25 cellular contexts compared by ENCODE assay signal in the genomic region with DNA sequence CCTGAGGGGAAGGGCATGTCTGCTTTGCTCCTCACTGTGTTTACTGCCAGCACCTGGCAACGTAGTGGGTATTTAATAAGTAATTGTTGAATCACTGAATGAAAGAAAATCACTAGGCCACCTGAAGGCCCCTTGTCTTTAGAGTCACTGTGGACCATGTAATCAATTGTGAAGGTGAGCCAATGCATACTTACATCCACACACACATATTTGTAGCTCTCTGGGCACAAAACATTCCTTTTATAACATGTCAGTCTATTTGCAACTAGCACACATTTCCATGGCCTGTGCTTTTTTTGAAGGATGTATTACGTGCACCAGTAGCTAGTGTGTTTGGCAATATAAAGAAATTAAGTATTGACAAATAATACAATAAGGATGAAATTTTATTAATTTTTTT. TPM values are rescaled to one million over a fixed set of nuclear protein-coding genes. Genes with fewer than 3 reads are reported as not detected.
DNase-seq lines count a peak whose midpoint lies in the region; ATAC-seq, FAIRE-seq and TF ChIP-seq lines count a peak whose summit lies in the region.
"Had no signal": no experiment of that assay in that cellular context is flagged by ENCODE, and none has a peak within 500 bp of the region (broad histone marks: within the 10 kb centered on the region; RNA-seq: fewer than 3 reads in every experiment).

No MANE protein-coding gene starts in this region.

- CTCF ChIA-PET in endothelial cell of umbilical vein (lab: Charles Lee): interaction anchor here (2.9 to 3.2 kb wide), 2 partner anchors 11 to 90 kb away, joined by 12 read pairs; no protein-coding TSS in a partner anchor

- H3K36me3 ChIP-seq in right atrium auricular region (no peaks in the 10 kb centered on the region), endothelial cell of umbilical vein (ENCODE audit: control insufficient read depth in 2 of 2, extremely low read depth in 1 of 2, insufficient read depth in 2 of 2, low read length in 2 of 2) (no peaks in the 10 kb centered on the region), rectal smooth muscle tissue (ENCODE audit: control insufficient read depth, insufficient read depth, low read length) (no peaks in the 10 kb centered on the region), mesenchymal stem cell (ENCODE audit: control insufficient read depth in 1 of 2, insufficient read depth in 2 of 2, low read depth in 1 of 2, low read length in 2 of 2) (peaks cover 2 to 6% of the 10 kb centered on the region in 2 experiments)
- H3K36me3 ChIP-seq: BLaER1 had no signal

- no peak overlapping the region for H3K4ac ChIP-seq in mesenchymal stem cell (ENCODE audit: low read depth in 1 of 2, low read length in 2 of 2)

- H2AK5ac ChIP-seq in mesenchymal stem cell (ENCODE audit: low read length, severe bottlenecking): no peak overlapping the region

- no peak for TF ChIP-seq CTCF in right atrium auricular region (IDR thresholded peaks at IDR 0.05)
- no peak for TF ChIP-seq CTCF in endothelial cell of umbilical vein (IDR thresholded peaks at IDR 0.05; ENCODE audit: extremely low read depth in 1 of 2, insufficient read depth in 1 of 2, low read depth in 1 of 2, low read length in 2 of 2)

- no CpG with 5 or more reads among the region's 2 CpGs for WGBS in mesenchymal stem cell

- no peaks in the 10 kb centered on the region for H3K9me3 ChIP-seq in right atrium auricular region
- no peaks in the 10 kb centered on the region for H3K9me3 ChIP-seq in endothelial cell of umbilical vein (replicated peaks; ENCODE audit: control insufficient read depth, insufficient read depth, low read length)
- no peaks in the 10 kb centered on the region for H3K9me3 ChIP-seq in mesenchymal stem cell (ENCODE audit: control insufficient read depth, low read length)
- H3K9me3 ChIP-seq: mucosa of descending colon had no signal

- ATAC-seq in Right ventricle myocardium superior (ENCODE audit: poor library complexity): no peak
- ATAC-seq in GM18502 (IDR thresholded peaks at IDR 0.05; ENCODE audit: poor library complexity, unreplicated experiment): no peak
- ATAC-seq: activated CD8-positive, alpha-beta memory T cell treated with anti-CD3 and anti-CD28 coated beads, Interleukin-2, amount 10 ng/mL, durations not matched to agents 7 days and 5 days; left lobe of liver had no signal

- in situ Hi-C loops in KBM-7 (cut with MboI; ENCODE audit: low pct_unique_long_range_greater_than_20kb, low sequenced_read_pairs): no loop called here

- no peak for FAIRE-seq in endothelial cell of umbilical vein (lab: Jason Lieb, UNC)
- FAIRE-seq: endometrium, urothelium cell line had no signal

- H3K4me1 ChIP-seq in right atrium auricular region: peaks cover 0 to 48% of the 10 kb centered on the region in 2 donors
- peaks cover 64% of the 10 kb centered on the region for H3K4me1 ChIP-seq in endothelial cell of umbilical vein (ENCODE audit: control insufficient read depth, extremely low read depth, insufficient read depth, low read length)
- peaks cover 16% of the 10 kb centered on the region for H3K4me1 ChIP-seq in rectal smooth muscle tissue (ENCODE audit: control insufficient read depth, insufficient read depth, low read length)
- H3K4me1 ChIP-seq in mesenchymal stem cell (ENCODE audit: control insufficient read depth, insufficient read depth, low read depth, low read length): peaks cover 15% of the 10 kb centered on the region

- POLR2A ChIA-PET in endothelial cell of umbilical vein (lab: Charles Lee): interaction anchor here (1.4 to 1.8 kb wide), 2 partner anchors 8 to 11 kb away, joined by 5 to 14 read pairs; no protein-coding TSS in a partner anchor

- DNase-seq in right atrium auricular region (ENCODE audit: low spot score) (no peak), Right ventricle myocardium superior (no peak), endothelial cell of umbilical vein (ENCODE audit: low read depth, low spot score) (no peak), occipital lobe (lab: John Stamatoyannopoulos, UW) (no peak), mesenchymal stem cell (no peak), KBM-7 (no peak)
- DNase-seq: ACHN; activated CD4-positive, alpha-beta T cell treated with anti-CD3 and anti-CD28 coated beads, Interleukin-2, amount 50 U/mL, for 1 hour; activated CD8-positive, alpha-beta memory T cell treated with anti-CD3 and anti-CD28 coated beads, Interleukin-2, amount 10 ng/mL, durations not matched to agents 7 days and 5 days; activated naive CD4-positive, alpha-beta T cell treated with anti-CD3 and anti-CD28 coated beads for 36 hours; DND-41; GOT3; mucosa of descending colon; NCI-H1694 treated with DMSO at 0.1 percent for 48 hours; NCI-H2171 treated with DMSO at 0.1 percent for 48 hours; NCI-H526; posterior cingulate gyrus; T-helper 9 cell had no signal

- H2BK5ac ChIP-seq in mesenchymal stem cell (ENCODE audit: low read depth, low read length, poor library complexity, severe bottlenecking): no peak overlapping the region

- H3K18ac ChIP-seq in mesenchymal stem cell (ENCODE audit: low read depth in 1 of 2, low read length in 2 of 2): peak overlapping the region in 1 of 2 experiments; percentile 21

- no TSS peak for BruUV-seq in endothelial cell of umbilical vein (replicated peaks; lab: Mats Ljungman, UMichigan)

- H4K91ac ChIP-seq in mesenchymal stem cell (ENCODE audit: low read length): no peak overlapping the region

- H3K27me3 ChIP-seq in right atrium auricular region: no peaks in the 10 kb centered on the region
- no peaks in the 10 kb centered on the region for H3K27me3 ChIP-seq in endothelial cell of umbilical vein (ENCODE audit: control insufficient read depth in 2 of 2, insufficient read depth in 2 of 2, low read length in 2 of 2)
- no peaks in the 10 kb centered on the region for H3K27me3 ChIP-seq in rectal smooth muscle tissue (ENCODE audit: control insufficient read depth, insufficient read depth, low read length)
- no peaks in the 10 kb centered on the region for H3K27me3 ChIP-seq in mesenchymal stem cell (ENCODE audit: control insufficient read depth in 1 of 2, insufficient read depth in 1 of 2, low read length in 2 of 2)
- H3K27me3 ChIP-seq: BLaER1 had no signal

- intact Hi-C loops in Right ventricle myocardium superior (cut with DNase I) (no loop called here), endothelial cell of umbilical vein (cut with micrococcal nuclease) (no loop called here)

- dilution Hi-C loops in endothelial cell of umbilical vein (cut with MboI; ENCODE audit: extremely low pct_ligation_motif_present, low sequenced_read_pairs): no loop called here

- H3K14ac ChIP-seq in mesenchymal stem cell (ENCODE audit: low read length in 2 of 2): no peak overlapping the region

- H2BK12ac ChIP-seq in mesenchymal stem cell (ENCODE audit: low read length in 2 of 2): no peak overlapping the region

- H4K20me1 ChIP-seq in endothelial cell of umbilical vein (replicated peaks; ENCODE audit: control insufficient read depth, extremely low read depth, insufficient read depth, low read length): no peaks in the 10 kb centered on the region
- H4K20me1 ChIP-seq: BLaER1 had no signal

- no peak for TF ChIP-seq POLR2A in endothelial cell of umbilical vein (IDR thresholded peaks at IDR 0.05; ENCODE audit: low read depth, low read length)

- no peak overlapping the region for H2BK120ac ChIP-seq in mesenchymal stem cell (ENCODE audit: low read depth, low read length)

- H3K4me2 ChIP-seq in endothelial cell of umbilical vein (ENCODE audit: insufficient read depth, low read length) (no peak overlapping the region), mesenchymal stem cell (ENCODE audit: low read length, poor library complexity, severe bottlenecking) (no peak overlapping the region)
- H3K4me2 ChIP-seq: BLaER1 had no signal

- H2AFZ ChIP-seq in endothelial cell of umbilical vein (ENCODE audit: low read depth, low read length) (no peak overlapping the region), mesenchymal stem cell (ENCODE audit: low read depth, low read length) (no peak overlapping the region)

- no peak overlapping the region for H4K8ac ChIP-seq in mesenchymal stem cell (ENCODE audit: low read length)

- peaks cover 13% of the 10 kb centered on the region for H3K79me1 ChIP-seq in mesenchymal stem cell (replicated peaks; ENCODE audit: low read length, poor library complexity, severe bottlenecking)

- peaks cover 75% of the 10 kb centered on the region for H3K79me2 ChIP-seq in endothelial cell of umbilical vein (ENCODE audit: control insufficient read depth, insufficient read depth, low read length)

- no peak overlapping the region for H3K23ac ChIP-seq in mesenchymal stem cell (ENCODE audit: low read length in 2 of 2)

- H2BK15ac ChIP-seq in mesenchymal stem cell (ENCODE audit: low read depth, poor library complexity, severe bottlenecking): no peak overlapping the region

- H3K27ac ChIP-seq in right atrium auricular region (peak overlapping the region; percentile 67 to 69), endothelial cell of umbilical vein (ENCODE audit: insufficient read depth, low read depth, low read length) (peak overlapping the region; percentile 30), rectal smooth muscle tissue (ENCODE audit: low read depth, low read length) (peak overlapping the region; percentile 17), mesenchymal stem cell (ENCODE audit: low read length, poor library complexity, severe bottlenecking) (no peak overlapping the region)
- H3K27ac ChIP-seq: BLaER1 had no signal

- H3K9ac ChIP-seq in endothelial cell of umbilical vein (replicated peaks; ENCODE audit: extremely low read depth, insufficient read depth, low read length) (peak overlapping the region; percentile 22), rectal smooth muscle tissue (ENCODE audit: low read length) (no peak overlapping the region), mesenchymal stem cell (ENCODE audit: low read length) (no peak overlapping the region)
- H3K9ac ChIP-seq: BLaER1 had no signal

- H3K4me3 ChIP-seq in right atrium auricular region (no peak overlapping the region), endothelial cell of umbilical vein (replicated peaks in 1 of 3; ENCODE audit: insufficient read depth in 1 of 3, low read depth in 1 of 3, low read length in 3 of 3) (no peak overlapping the region), rectal smooth muscle tissue (ENCODE audit: low read length) (peak overlapping the region; percentile 15), mesenchymal stem cell (ENCODE audit: insufficient read depth in 1 of 2, low read depth in 1 of 2, low read length in 2 of 2) (no peak overlapping the region)
- H3K4me3 ChIP-seq: BLaER1, mucosa of descending colon had no signal

- H3K9me1 ChIP-seq in endothelial cell of umbilical vein (replicated peaks; ENCODE audit: control insufficient read depth, extremely low read depth, insufficient read depth, low read length): no peaks in the 10 kb centered on the region

RNA-seq across cellular contexts. Expression of a gene that starts 11.2 kb away (rescaled TPM):
- total RNA-seq in right atrium auricular region (10 to 100 TPM in 1 of 2 donors, 1 to 10 TPM in 1; 6.0 to 13.0 TPM), Right ventricle myocardium superior (5.9 TPM), endothelial cell of umbilical vein (86.5 and 100 TPM in 2 replicates), occipital lobe (2.5 TPM)
- 42.7 and 49.3 TPM in 2 replicates for polyA plus RNA-seq in endothelial cell of umbilical vein
- 32.7 and 33.4 TPM in 2 replicates for polyA plus RNA-seq in endothelial cell of umbilical vein (2011; cell fraction: cytosol; rRNA removed)
- polyA plus RNA-seq in endothelial cell of umbilical vein (2011; cell fraction: nucleus; rRNA removed): 82.2 and 90.1 TPM in 2 replicates
- 17.7 and 27.5 TPM in 2 replicates for polyA plus RNA-seq in endothelial cell of umbilical vein (2012)
- 164 and 167 TPM in 2 replicates for polyA minus RNA-seq in endothelial cell of umbilical vein
- 0.72 TPM for polyA minus RNA-seq in endothelial cell of umbilical vein (2011; cell fraction: cytosol; rRNA and poly(A)+ RNA removed)
- 135 and 183 TPM in 2 replicates for polyA minus RNA-seq in endothelial cell of umbilical vein (2011; cell fraction: nucleus; rRNA and poly(A)+ RNA removed)
- 4.3 TPM for polyA plus RNA-seq in mesenchymal stem cell (2013, experiment 1 of 2)
- polyA plus RNA-seq in mesenchymal stem cell (2013, experiment 2 of 2): 4.2 TPM
- total RNA-seq: activated naive CD4-positive, alpha-beta T cell treated with anti-CD3 and anti-CD28 coated beads for 36 hours had no signal
- polyA plus RNA-seq: neural cell had no signal
